17 cellular contexts compared by ENCODE assay signal in the genomic region with DNA sequence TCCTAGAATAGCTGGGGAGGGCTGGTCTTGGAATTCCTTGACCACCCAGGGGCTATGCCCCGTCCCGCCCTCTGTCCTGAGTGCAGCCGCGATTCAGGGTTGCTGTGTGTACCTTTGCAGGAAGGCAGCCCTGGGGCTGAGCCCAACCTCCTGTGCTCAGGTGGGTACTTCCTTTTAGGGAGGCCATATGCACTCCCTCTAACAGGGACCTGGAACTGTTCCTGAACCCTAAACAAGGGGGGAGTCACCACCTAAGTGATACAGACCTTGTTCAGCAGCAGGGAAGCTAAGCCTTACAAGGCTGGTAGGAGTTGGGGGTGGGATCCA. TPM values are rescaled to one million over a fixed set of nuclear protein-coding genes. Genes with fewer than 3 reads are reported as not detected.
DNase-seq lines count a peak whose midpoint lies in the region; ATAC-seq and TF ChIP-seq lines count a peak whose summit lies in the region.
"Had no signal": no experiment of that assay in that cellular context is flagged by ENCODE, and none has a peak within 500 bp of the region (broad histone marks: within the 10 kb centered on the region; RNA-seq: fewer than 3 reads in every experiment).

No MANE protein-coding gene starts in this region.

- no peaks in the 10 kb centered on the region for H3K9me3 ChIP-seq in muscle layer of duodenum (ENCODE audit: control insufficient read depth in 1 of 2, low read length in 2 of 2)

- TF ChIP-seq CTCF in 22Rv1 (IDR thresholded peaks at IDR 0.05) (no peak), LNCaP clone FGC (IDR thresholded peaks at IDR 0.05; ENCODE audit: control insufficient read depth, extremely low read depth, insufficient read depth) (no peak), foreskin keratinocyte (conservative IDR thresholded peaks at IDR 0.05) (no peak), brain microvascular endothelial cell (IDR thresholded peaks at IDR 0.05; ENCODE audit: low read depth, low read length, missing control alignments) (no peak)

- DNase-seq in LNCaP clone FGC (ENCODE audit: low read depth), result no peak
- no peak for DNase-seq in foreskin keratinocyte
- DNase-seq in brain microvascular endothelial cell, result no peak
- no peak for DNase-seq in amniotic stem cell (lab: John Stamatoyannopoulos, UW)
- DNase-seq in AML-193 (lab: John Stamatoyannopoulos, UW), result no peak
- no peak for DNase-seq in nucleus accumbens (lab: John Stamatoyannopoulos, UW)
- DNase-seq: activated CD4-positive, alpha-beta T cell treated with anti-CD3 and anti-CD28 coated beads, Interleukin-2, amount 10 ng/mL, durations not matched to agents 24 days and 14 days; activated naive CD8-positive, alpha-beta T cell treated with anti-CD3 and anti-CD28 coated beads, Interleukin-2, amount 10 ng/mL, durations not matched to agents 7 days and 5 days; activated T-cell treated with anti-CD3 and anti-CD28 coated beads, Interleukin-2, amount 50 U/mL, for 24 hours; CD8-positive, alpha-beta memory T cell; foreskin melanocyte; naive B cell; retina; substantia nigra; T1000 had no signal

- H3K36me3 ChIP-seq in muscle layer of duodenum (ENCODE audit: control insufficient read depth in 1 of 2, insufficient read depth in 2 of 2, low read length in 2 of 2) (no peaks in the 10 kb centered on the region), brain microvascular endothelial cell (replicated peaks) (no peaks in the 10 kb centered on the region)

- H3K27ac ChIP-seq in 22Rv1, result peak overlapping the region; percentile 100
- no peak overlapping the region for H3K27ac ChIP-seq in foreskin keratinocyte
- peak overlapping the region; percentile 90 for H3K27ac ChIP-seq in muscle layer of duodenum (ENCODE audit: low read length)
- H3K27ac ChIP-seq in brain microvascular endothelial cell, result no peak overlapping the region

- in situ Hi-C loops in brain microvascular endothelial cell (cut with HindIII; ENCODE audit: low pct_ligation_motif_present, low sequenced_read_pairs), result no loop called here

- H3K4me3 ChIP-seq in LNCaP clone FGC (ENCODE audit: low read depth, low read length) (peak overlapping the region; percentile 44), muscle layer of duodenum (ENCODE audit: low read depth in 1 of 2, low read length in 2 of 2) (no peak overlapping the region), brain microvascular endothelial cell (ENCODE audit: low read depth, low read length) (no peak overlapping the region)

- H3K4me1 ChIP-seq in foreskin keratinocyte (peaks cover 6% of the 10 kb centered on the region), muscle layer of duodenum (ENCODE audit: control insufficient read depth in 1 of 2, insufficient read depth in 2 of 2, low read length in 2 of 2) (peaks cover 0 to 13% of the 10 kb centered on the region in 2 donors)

- H3K27me3 ChIP-seq in foreskin keratinocyte, result no peaks in the 10 kb centered on the region
- H3K27me3 ChIP-seq in muscle layer of duodenum (ENCODE audit: low read depth, low read length), result no peaks in the 10 kb centered on the region
- peaks cover 2% of the 10 kb centered on the region for H3K27me3 ChIP-seq in brain microvascular endothelial cell (replicated peaks)

- ATAC-seq in foreskin keratinocyte, result peak; percentile 33

RNA-seq across cellular contexts. Expression of a gene that starts 24.6 kb away (rescaled TPM):
- 24.6 and 28.2 TPM in 2 replicates for total RNA-seq in foreskin keratinocyte
- 25.7 and 26.8 TPM in 2 replicates for polyA plus RNA-seq in foreskin keratinocyte

RNA-seq across cellular contexts. Expression of a gene that starts 33.8 kb away (rescaled TPM):
- total RNA-seq in foreskin keratinocyte, result 33.6 and 36.1 TPM in 2 replicates
- 37.8 and 41.1 TPM in 2 replicates for polyA plus RNA-seq in foreskin keratinocyte

RNA-seq across cellular contexts. Expression of a gene that starts 34.8 kb away (rescaled TPM):
- 11.5 and 12.0 TPM in 2 replicates for total RNA-seq in foreskin keratinocyte
- polyA plus RNA-seq in foreskin keratinocyte, result 6.8 and 6.9 TPM in 2 replicates

RNA-seq across cellular contexts. Expression of a gene that starts 37.5 kb away (rescaled TPM):
- 0.67 and 0.75 TPM in 2 replicates for total RNA-seq in foreskin keratinocyte
- 0.23 and 1.00 TPM in 2 replicates for polyA plus RNA-seq in foreskin keratinocyte

Comparison
In these comparisons a context has a peak if more than half of its experiments do, and no peak if none do; other contexts are left out.
1. H3K27ac ChIP-seq: peak in 22Rv1 (single experiment) and muscle layer of duodenum (single experiment); none in foreskin keratinocyte (single experiment) and brain microvascular endothelial cell (single experiment).